In genomic region chrX:47358387-47359065, GRCh38 we compare ENCODE assay signal across 8 cellular contexts. TPM values are rescaled to one million over a fixed set of nuclear protein-coding genes. Genes with fewer than 3 reads are reported as not detected.
A peak's percentile ranks its signal among the peaks of the same experiment; 100 is the strongest.
DNase-seq lines count a peak whose midpoint lies in the region; ATAC-seq and TF ChIP-seq lines count a peak whose summit lies in the region.
"Had no signal": no experiment of that assay in that cellular context is flagged by ENCODE, and none has a peak within 500 bp of the region (broad histone marks: within the 10 kb centered on the region; RNA-seq: fewer than 3 reads in every experiment).

No MANE protein-coding gene starts in this region.

- POLR2A ChIA-PET in OCI-LY7 (lab: Charles Lee), result no interaction called here

- peaks cover 16% of the 10 kb centered on the region for H3K27me3 Mint-ChIP-seq in activated T-cell treated with anti-CD3 and anti-CD28 coated beads, Interleukin-2, amount 50 U/mL, for 72 hours (ENCODE audit: low read depth)
- H3K27me3 Mint-ChIP-seq in natural killer cell treated with Interleukin-12 subunit alpha and Interleukin-12 subunit beta and Interleukin-15 and Interleukin-18, amount 100 ng/mL, for 72 hours, result peaks cover 0 to 4% of the 10 kb centered on the region in 2 donors

- H3K9me3 ChIP-seq in DOHH2 (ENCODE audit: control insufficient read depth, insufficient read depth, low read length) (no peaks in the 10 kb centered on the region), OCI-LY7 (ENCODE audit: low read length) (no peaks in the 10 kb centered on the region)

- H2AFZ ChIP-seq in OCI-LY7 (ENCODE audit: low read length), result peak overlapping the region; percentile 83

- H3F3A ChIP-seq in DOHH2 (ENCODE audit: control insufficient read depth, insufficient read depth), result no peaks in the 10 kb centered on the region

- H3K27ac ChIP-seq in DOHH2 (ENCODE audit: low read depth, low read length), result peak overlapping the region; percentile 18; the same call in 1 of the 2 replicates
- no peak overlapping the region for H3K27ac ChIP-seq in OCI-LY7 (ENCODE audit: low read depth, low read length, poor library complexity, severe bottlenecking)
- H3K27ac ChIP-seq in dorsolateral prefrontal cortex, result no peak overlapping the region

- no peaks in the 10 kb centered on the region for H3K36me3 Mint-ChIP-seq in activated T-cell treated with anti-CD3 and anti-CD28 coated beads, Interleukin-2, amount 50 U/mL, for 72 hours (ENCODE audit: insufficient read depth in 2 of 2)
- no peaks in the 10 kb centered on the region for H3K36me3 Mint-ChIP-seq in natural killer cell treated with Interleukin-12 subunit alpha and Interleukin-12 subunit beta and Interleukin-15 and Interleukin-18, amount 100 ng/mL, for 72 hours

- no peaks in the 10 kb centered on the region for H3K27me3 ChIP-seq in DOHH2 (ENCODE audit: control insufficient read depth, low read length)
- peaks cover 0 to 43% (median 2%) of the 10 kb centered on the region in 45 donors for H3K27me3 ChIP-seq in dorsolateral prefrontal cortex

- peak overlapping the region; percentile 4 for H3K27ac Mint-ChIP-seq in activated T-cell treated with anti-CD3 and anti-CD28 coated beads, Interleukin-2, amount 50 U/mL, for 72 hours
- H3K27ac Mint-ChIP-seq in natural killer cell treated with Interleukin-12 subunit alpha and Interleukin-12 subunit beta and Interleukin-15 and Interleukin-18, amount 100 ng/mL, for 72 hours, result peak overlapping the region; percentile 59 to 70

- H3K4me2 ChIP-seq in DOHH2 (ENCODE audit: low read length) (peak overlapping the region; percentile 63), OCI-LY7 (ENCODE audit: low read length) (peak overlapping the region; percentile 54)

- intact Hi-C loops in OCI-LY7 (cut with micrococcal nuclease; ENCODE audit: unreplicated experiment) (no loop called here), dorsolateral prefrontal cortex (cut with DNase I) (no loop called here), Right ventricle myocardium superior (cut with DNase I) (no loop called here)

- TF ChIP-seq CTCF in DOHH2 (IDR thresholded peaks at IDR 0.05; ENCODE audit: low read depth, low read length, poor library complexity, severe bottlenecking), result no peak
- TF ChIP-seq CTCF in OCI-LY7 (conservative IDR thresholded peaks at IDR 0.05; ENCODE audit: low read length), result no peak
- no peak for TF ChIP-seq CTCF in dorsolateral prefrontal cortex (IDR thresholded peaks at IDR 0.05 in 54 of 56, conservative IDR thresholded peaks at IDR 0.05 in 2 of 56; ENCODE audit: low read depth in 1 of 56, partially characterized antibody in 56 of 56)

- H3K4me1 ChIP-seq in DOHH2 (ENCODE audit: control insufficient read depth, low read length) (peaks cover 31% of the 10 kb centered on the region), OCI-LY7 (ENCODE audit: insufficient read depth, low read length, poor library complexity, severe bottlenecking) (peaks cover 29% of the 10 kb centered on the region)

- H3K4me3 ChIP-seq in DOHH2 (ENCODE audit: low read length) (peak overlapping the region; percentile 52), OCI-LY7 (ENCODE audit: low read depth, low read length, poor library complexity, severe bottlenecking) (no peak overlapping the region), dorsolateral prefrontal cortex (no peak overlapping the region)

- H3K79me2 ChIP-seq in DOHH2 (ENCODE audit: control insufficient read depth, low read length), result no peaks in the 10 kb centered on the region
- no peaks in the 10 kb centered on the region for H3K79me2 ChIP-seq in OCI-LY7 (ENCODE audit: insufficient read depth, low read depth, low read length)

- CTCF ChIA-PET in OCI-LY7 (lab: Charles Lee; ENCODE audit: unreplicated experiment), result no interaction called here

- peak overlapping the region; percentile 18 to 36 for H3K4me3 Mint-ChIP-seq in activated T-cell treated with anti-CD3 and anti-CD28 coated beads, Interleukin-2, amount 50 U/mL, for 72 hours
- peak overlapping the region; percentile 41 for H3K4me3 Mint-ChIP-seq in natural killer cell treated with Interleukin-12 subunit alpha and Interleukin-12 subunit beta and Interleukin-15 and Interleukin-18, amount 100 ng/mL, for 72 hours

- DNase-seq in OCI-LY7 (ENCODE audit: low spot score) (peak; percentile 32), dorsolateral prefrontal cortex (no peak), Right ventricle myocardium superior (no peak), SW480 (ENCODE audit: low spot score) (no peak)
- peak in 1 of 2 donors; percentile 3 for DNase-seq in activated T-cell treated with anti-CD3 and anti-CD28 coated beads, Interleukin-2, amount 50 U/mL, for 72 hours
- no peak for DNase-seq in natural killer cell treated with Interleukin-12 subunit alpha and Interleukin-12 subunit beta and Interleukin-15 and Interleukin-18, amount 100 ng/mL, for 72 hours (ENCODE audit: low spot score)

- peaks cover 10% of the 10 kb centered on the region for H3K4me1 Mint-ChIP-seq in activated T-cell treated with anti-CD3 and anti-CD28 coated beads, Interleukin-2, amount 50 U/mL, for 72 hours (ENCODE audit: low read depth)
- H3K4me1 Mint-ChIP-seq in natural killer cell treated with Interleukin-12 subunit alpha and Interleukin-12 subunit beta and Interleukin-15 and Interleukin-18, amount 100 ng/mL, for 72 hours (ENCODE audit: low read depth in 2 of 2), result peaks cover 13 to 17% of the 10 kb centered on the region in 2 donors

- H3K36me3 ChIP-seq in DOHH2 (ENCODE audit: control insufficient read depth, low read length) (no peaks in the 10 kb centered on the region), OCI-LY7 (ENCODE audit: insufficient read depth, low read length) (no peaks in the 10 kb centered on the region)

- H3K9me3 Mint-ChIP-seq in activated T-cell treated with anti-CD3 and anti-CD28 coated beads, Interleukin-2, amount 50 U/mL, for 72 hours, result peaks cover 0 to 2% of the 10 kb centered on the region in 2 donors
- H3K9me3 Mint-ChIP-seq in natural killer cell treated with Interleukin-12 subunit alpha and Interleukin-12 subunit beta and Interleukin-15 and Interleukin-18, amount 100 ng/mL, for 72 hours, result no peaks in the 10 kb centered on the region

- H4K20me1 ChIP-seq in DOHH2 (ENCODE audit: control insufficient read depth, insufficient read depth, low read depth, low read length), result no peaks in the 10 kb centered on the region
- no peaks in the 10 kb centered on the region for H4K20me1 ChIP-seq in OCI-LY7 (ENCODE audit: insufficient read depth, low read length)

- H3K9me2 ChIP-seq in DOHH2 (replicated peaks; ENCODE audit: control insufficient read depth, low read length), result no peaks in the 10 kb centered on the region
- H3K9me2 ChIP-seq in OCI-LY7 (ENCODE audit: insufficient read depth, low read length), result no peaks in the 10 kb centered on the region

- no peak for ATAC-seq in activated T-cell treated with anti-CD3 and anti-CD28 coated beads, Interleukin-2, amount 50 U/mL, for 72 hours (replicated peaks in 1 of 2)
- ATAC-seq in natural killer cell treated with Interleukin-12 subunit alpha and Interleukin-12 subunit beta and Interleukin-15 and Interleukin-18, amount 100 ng/mL, for 72 hours, result no peak
- ATAC-seq in Right ventricle myocardium superior (ENCODE audit: poor library complexity), result no peak

- BruUV-seq in OCI-LY7 (replicated peaks; lab: Mats Ljungman, UMichigan), result no TSS peak

RNA-seq across cellular contexts. Expression of gene ZNF157, which starts 11.9 kb away (rescaled TPM):
- total RNA-seq in OCI-LY7 (2014; rRNA removed; shearing (Covaris generic)), result 0.62 and 1.0 TPM in 2 replicates
- total RNA-seq in OCI-LY7 (2022), result 1.4 and 1.7 TPM in 2 replicates
- total RNA-seq in activated T-cell treated with anti-CD3 and anti-CD28 coated beads, Interleukin-2, amount 50 U/mL, for 72 hours, result under 1 TPM; 0.60 to 0.67 TPM
- total RNA-seq in natural killer cell treated with Interleukin-12 subunit alpha and Interleukin-12 subunit beta and Interleukin-15 and Interleukin-18, amount 100 ng/mL, for 72 hours, result under 1 TPM; 0.31 to 0.61 TPM
- total RNA-seq in dorsolateral prefrontal cortex, result 1 to 10 TPM; 1.3 to 4.3 (median 2.6) TPM
- not detected for total RNA-seq in Right ventricle myocardium superior
- total RNA-seq: LHCN-M2 had no signal
